Comparison of ENCODE assay signal across 21 cellular contexts in genomic region chr11:126823271-126823670, GRCh38.
"Had no signal": no experiment of that assay in that cellular context is flagged by ENCODE, and none has a peak within 500 bp of the region (broad histone marks: within the 10 kb centered on the region; RNA-seq: fewer than 3 reads in every experiment).

No MANE protein-coding gene starts in this region.

- H3K4me3 Mint-ChIP-seq: activated CD4-positive, alpha-beta memory T cell treated with anti-CD3 and anti-CD28 coated beads for 36 hours; activated naive CD4-positive, alpha-beta T cell treated with anti-CD3 and anti-CD28 coated beads, Interleukin-2, amount 10 ng/mL, durations not matched to agents 7 days and 5 days; activated naive CD8-positive, alpha-beta T cell; activated naive CD8-positive, alpha-beta T cell treated with anti-CD3 and anti-CD28 coated beads, Interleukin-2, amount 50 U/mL, for 24 hours; brain had no signal

- ATAC-seq: activated CD4-positive, CD25-positive, alpha-beta regulatory T cell treated with anti-CD3 and anti-CD28 coated beads, Interleukin-2, amount 50 U/mL, for 24 hours; activated naive CD8-positive, alpha-beta T cell treated with anti-CD3 and anti-CD28 coated beads, Interleukin-2, amount 50 U/mL, for 24 hours had no signal

- H3K4me1 Mint-ChIP-seq: activated naive CD4-positive, alpha-beta T cell treated with anti-CD3 and anti-CD28 coated beads, Interleukin-2, amount 10 ng/mL, durations not matched to agents 7 days and 5 days; activated naive CD8-positive, alpha-beta T cell treated with anti-CD3 and anti-CD28 coated beads, Interleukin-2, amount 50 U/mL, for 24 hours had no signal

- H3K9me3 Mint-ChIP-seq: activated CD4-positive, alpha-beta memory T cell treated with anti-CD3 and anti-CD28 coated beads for 36 hours; activated naive CD4-positive, alpha-beta T cell treated with anti-CD3 and anti-CD28 coated beads, Interleukin-2, amount 10 ng/mL, durations not matched to agents 7 days and 5 days; activated naive CD8-positive, alpha-beta T cell treated with anti-CD3 and anti-CD28 coated beads, Interleukin-2, amount 50 U/mL, for 24 hours; brain had no signal

- H3K27ac Mint-ChIP-seq: activated CD4-positive, alpha-beta memory T cell treated with anti-CD3 and anti-CD28 coated beads for 36 hours; activated naive CD4-positive, alpha-beta T cell treated with anti-CD3 and anti-CD28 coated beads, Interleukin-2, amount 10 ng/mL, durations not matched to agents 7 days and 5 days; activated naive CD8-positive, alpha-beta T cell; activated naive CD8-positive, alpha-beta T cell treated with anti-CD3 and anti-CD28 coated beads, Interleukin-2, amount 50 U/mL, for 24 hours had no signal

- H3K27ac ChIP-seq: PC-9 had no signal

- H3K36me3 Mint-ChIP-seq: activated CD4-positive, alpha-beta memory T cell treated with anti-CD3 and anti-CD28 coated beads for 36 hours; activated naive CD4-positive, alpha-beta T cell treated with anti-CD3 and anti-CD28 coated beads, Interleukin-2, amount 10 ng/mL, durations not matched to agents 7 days and 5 days; activated naive CD8-positive, alpha-beta T cell; brain had no signal

- H3K27me3 Mint-ChIP-seq: activated CD4-positive, alpha-beta memory T cell treated with anti-CD3 and anti-CD28 coated beads for 36 hours; activated naive CD4-positive, alpha-beta T cell treated with anti-CD3 and anti-CD28 coated beads, Interleukin-2, amount 10 ng/mL, durations not matched to agents 7 days and 5 days had no signal

- DNase-seq: activated CD4-positive, alpha-beta memory T cell treated with anti-CD3 and anti-CD28 coated beads for 36 hours; activated CD4-positive, alpha-beta T cell treated with anti-CD3 and anti-CD28 coated beads for 4 hours; activated CD4-positive, alpha-beta T cell treated with anti-CD3 and anti-CD28 coated beads, Interleukin-2, amount 50 U/mL, for 1 hour; activated CD8-positive, alpha-beta memory T cell treated with anti-CD3 and anti-CD28 coated beads, Interleukin-2, amount 50 U/mL, for 4 hours; activated effector memory CD4-positive, alpha-beta T cell treated with Interleukin-2 at 50 U/mL for 16 hours; activated naive CD4-positive, alpha-beta T cell treated with anti-CD3 and anti-CD28 coated beads, Interleukin-2, amount 10 ng/mL, durations not matched to agents 7 days and 5 days; activated naive CD8-positive, alpha-beta T cell treated with anti-CD3 and anti-CD28 coated beads, Interleukin-2, amount 50 U/mL, for 24 hours; activated T-cell treated with anti-CD3 and anti-CD28 coated beads, Interleukin-2, amount 50 U/mL, for 48 hours; anterior cingulate cortex; caudate nucleus; cerebellar nuclear complex; NCI-H2171; PC-9; Right ventricle myocardium superior; SW 1271; T-helper 1 cell; T-helper 2 cell; T-helper 9 cell had no signal

- H3K4me3 ChIP-seq: PC-9 had no signal
